In the genomic region with DNA sequence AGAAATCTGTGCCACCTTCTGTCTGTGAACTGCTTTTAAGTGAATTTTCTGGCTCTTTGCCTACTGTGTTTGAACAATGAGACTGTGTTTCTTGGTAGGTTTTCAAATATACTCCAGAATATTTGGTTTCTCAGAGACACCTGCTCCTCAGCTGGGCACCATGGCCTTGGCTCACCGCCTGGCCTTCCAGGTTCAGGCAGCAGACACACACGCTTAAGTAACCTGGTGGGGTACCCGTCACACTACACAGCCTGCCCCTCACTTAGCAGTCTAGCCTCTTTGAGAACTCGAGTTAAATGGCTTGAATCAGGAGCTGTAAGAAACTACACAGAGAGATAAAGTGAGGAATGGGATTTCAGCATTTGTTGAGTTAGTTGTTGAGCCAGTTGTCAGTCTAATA, we compare ENCODE assay signal across 18 cellular contexts.
"Had no signal": no experiment of that assay in that cellular context is flagged by ENCODE, and none has a peak within 500 bp of the region (broad histone marks: within the 10 kb centered on the region; RNA-seq: fewer than 3 reads in every experiment).

No MANE protein-coding gene starts in this region.

- H3K4me3 ChIP-seq: cardiac muscle cell, esophagus squamous epithelium, left ventricle myocardium inferior, right atrium auricular region, stomach, upper lobe of left lung had no signal

- DNase-seq: activated CD4-positive, alpha-beta T cell treated with anti-CD3 and anti-CD28 coated beads, Interleukin-2, amount 50 U/mL, for 4 hours; activated naive CD4-positive, alpha-beta T cell; activated naive CD8-positive, alpha-beta T cell treated with anti-CD3 and anti-CD28 coated beads for 36 hours; activated T-cell treated with anti-CD3 and anti-CD28 coated beads for 4 hours; amniotic stem cell; effector memory CD8-positive, alpha-beta T cell; esophagus squamous epithelium; immature natural killer cell; kidney glomerular epithelial cell; left ventricle myocardium inferior; mammary epithelial cell; midbrain; naive B cell; stomach; upper lobe of left lung; WERI-Rb-1 had no signal

- H3K36me3 ChIP-seq: cardiac muscle cell, esophagus squamous epithelium, left ventricle myocardium inferior, right atrium auricular region, stomach, upper lobe of left lung, WERI-Rb-1 had no signal

- H3K4me1 ChIP-seq: esophagus squamous epithelium, left ventricle myocardium inferior, right atrium auricular region, stomach, upper lobe of left lung had no signal

- H3K27me3 ChIP-seq: cardiac muscle cell, esophagus squamous epithelium, right atrium auricular region, stomach, upper lobe of left lung had no signal

- H3K9me3 ChIP-seq: esophagus squamous epithelium, right atrium auricular region, upper lobe of left lung had no signal

- H3K27ac ChIP-seq: cardiac muscle cell, esophagus squamous epithelium, left ventricle myocardium inferior, right atrium auricular region, stomach, upper lobe of left lung, WERI-Rb-1 had no signal

- ATAC-seq: effector memory CD8-positive, alpha-beta T cell had no signal
